In genomic region chr19:43634877-43635560, GRCh38 we compare ENCODE assay signal across 10 cellular contexts. TPM values are rescaled to one million over a fixed set of nuclear protein-coding genes. Genes with fewer than 3 reads are reported as not detected.
DNase-seq lines count a peak whose midpoint lies in the region; ATAC-seq and TF ChIP-seq lines count a peak whose summit lies in the region.
"Had no signal": no experiment of that assay in that cellular context is flagged by ENCODE, and none has a peak within 500 bp of the region (broad histone marks: within the 10 kb centered on the region; RNA-seq: fewer than 3 reads in every experiment).

No MANE protein-coding gene starts in this region.

- no peaks in the 10 kb centered on the region for H3K27me3 ChIP-seq in dorsolateral prefrontal cortex

- peaks cover 19% of the 10 kb centered on the region for H3K4me1 ChIP-seq in mesodermal cell (ENCODE audit: control insufficient read depth, insufficient read depth, low read length, poor library complexity, severe bottlenecking)

- DNase-seq in NCI-H82 (lab: John Stamatoyannopoulos, UW) (peak; percentile 65), NCI-H82 treated with DMSO at 0.1 percent for 48 hours (lab: John Stamatoyannopoulos, UW; ENCODE audit: unreplicated experiment) (no peak), dorsolateral prefrontal cortex (peak; percentile 51 to 77 (median 68)), NOMO-1 (lab: John Stamatoyannopoulos, UW; ENCODE audit: unreplicated experiment in 2 of 2) (no peak), NCI-H446 treated with DMSO at 0.1 percent for 48 hours (lab: John Stamatoyannopoulos, UW) (no peak)
- DNase-seq: NCI-H2171, T-helper 1 cell had no signal

- TF ChIP-seq CTCF in dorsolateral prefrontal cortex (IDR thresholded peaks at IDR 0.05 in 54 of 56, conservative IDR thresholded peaks at IDR 0.05 in 2 of 56; ENCODE audit: low read depth in 1 of 56, partially characterized antibody in 56 of 56): no peak

- H3K4me3 ChIP-seq in dorsolateral prefrontal cortex (peak overlapping the region; percentile 45 to 79 (median 65)), mesodermal cell (ENCODE audit: extremely low read depth, insufficient read depth, low read length, poor library complexity, severe bottlenecking) (peak overlapping the region; percentile 19)

- no peaks in the 10 kb centered on the region for H3K36me3 ChIP-seq in mesodermal cell (ENCODE audit: control insufficient read depth, insufficient read depth, low read length)

- no peaks in the 10 kb centered on the region for H3K9me3 ChIP-seq in mesodermal cell (ENCODE audit: control insufficient read depth, low read length)

- no peak for ATAC-seq in HG03442 (IDR thresholded peaks at IDR 0.05; ENCODE audit: unreplicated experiment)

- intact Hi-C loops in dorsolateral prefrontal cortex (cut with DNase I): loop anchor here in 1 of 2 donors (1.0 to 5.0 kb wide), 2 partner anchors 39 to 103 kb away; partner anchors contain the start of genes IRGQ, ZNF575 and ZNF576

- WGBS in mesodermal cell (ENCODE audit: insufficient coverage in 2 of 2), 2 experiments: 7 to 17% methylated on average over 8 to 15 of the region's 17 CpGs

- H3K27ac ChIP-seq in dorsolateral prefrontal cortex (peak overlapping the region; percentile 86 to 100 (median 99)), mesodermal cell (ENCODE audit: low read depth, low read length, severe bottlenecking) (peak overlapping the region; percentile 75), temporal lobe (ENCODE audit: low read depth, low read length) (peak overlapping the region; percentile 99)

RNA-seq across cellular contexts. Expression of gene CADM4, which starts 4.6 kb away (rescaled TPM):
- total RNA-seq in dorsolateral prefrontal cortex (100 to 1,000 TPM in 105 of 120 experiments, 10 to 100 TPM in 15; 79.5 to 239 (median 123) TPM), temporal lobe (105 TPM)
- 34.0 TPM for polyA plus RNA-seq in mesodermal cell (2013, experiment 1 of 2)
- polyA plus RNA-seq in mesodermal cell (2013, experiment 2 of 2): 23.9 TPM

RNA-seq across cellular contexts. Expression of gene ZNF428, which starts 15.6 kb away (rescaled TPM):
- 100 to 1,000 TPM in 3 of 120 experiments, 10 to 100 TPM in 117; 58.0 to 110 (median 83.3) TPM for total RNA-seq in dorsolateral prefrontal cortex
- 52.4 TPM for polyA plus RNA-seq in mesodermal cell (2013, experiment 1 of 2)
- 46.6 TPM for polyA plus RNA-seq in mesodermal cell (2013, experiment 2 of 2)
- 106 TPM for total RNA-seq in temporal lobe

RNA-seq across cellular contexts. Expression of gene SRRM5, which starts 23.1 kb away (rescaled TPM):
- total RNA-seq in dorsolateral prefrontal cortex: 1 to 10 TPM in 47 of 120 experiments, under 1 TPM in 72, not detected in 1; 0.22 to 3.6 (median 0.89) TPM
- 0.11 TPM for polyA plus RNA-seq in mesodermal cell (2013, experiment 1 of 2)
- 0.10 TPM for polyA plus RNA-seq in mesodermal cell (2013, experiment 2 of 2)
- not detected for total RNA-seq in temporal lobe

RNA-seq across cellular contexts. Expression of gene PLAUR, which starts 35.0 kb away (rescaled TPM):
- total RNA-seq in dorsolateral prefrontal cortex: 10 to 100 TPM in 50 of 120 experiments, 1 to 10 TPM in 70; 2.9 to 25.9 (median 8.6) TPM
- polyA plus RNA-seq in mesodermal cell (2013, experiment 1 of 2): 27.3 TPM
- polyA plus RNA-seq in mesodermal cell (2013, experiment 2 of 2): 23.6 TPM
- total RNA-seq in temporal lobe: 6.6 TPM

RNA-seq across cellular contexts. Expression of gene ZNF576, which starts 38.6 kb away (rescaled TPM):
- total RNA-seq in dorsolateral prefrontal cortex: 10 to 100 TPM; 12.5 to 30.4 (median 22.2) TPM
- polyA plus RNA-seq in mesodermal cell (2013, experiment 1 of 2): 8.4 TPM
- 8.9 TPM for polyA plus RNA-seq in mesodermal cell (2013, experiment 2 of 2)
- 5.2 TPM for total RNA-seq in temporal lobe

Comparison
In these comparisons a context has a peak if more than half of its experiments do, and no peak if none do; other contexts are left out.
1. DNase-seq: peak in NCI-H82 (single experiment) and dorsolateral prefrontal cortex (10 of 10); none in NCI-H82 treated with DMSO at 0.1 percent for 48 hours (single experiment), NOMO-1 (0 of 2) and NCI-H446 treated with DMSO at 0.1 percent for 48 hours (single experiment).
2. Peak in every context shown above with its lines, with median percentiles within 50 percentile points of each other: H3K27ac ChIP-seq.